ENCODE assay signal across 26 cellular contexts in the genomic region with DNA sequence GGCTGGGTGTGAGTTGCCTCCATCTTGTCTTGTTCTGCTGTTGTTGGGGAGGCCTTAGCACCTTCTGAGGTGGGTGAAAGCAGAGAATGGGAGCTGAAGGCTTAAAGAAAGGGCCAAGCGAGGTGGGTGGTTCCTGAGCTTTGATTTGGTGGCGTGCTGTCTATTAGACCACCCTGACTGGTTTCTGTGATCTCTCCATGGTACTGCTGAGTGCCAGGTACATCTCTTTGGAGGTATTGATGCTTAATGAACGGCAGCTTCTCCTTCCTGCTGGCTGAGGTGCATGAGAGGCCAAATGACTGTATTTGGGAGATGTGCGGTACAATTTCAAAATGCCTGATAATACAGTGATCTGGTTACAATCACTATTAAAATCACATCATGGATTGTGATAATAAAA. TPM values are rescaled to one million over a fixed set of nuclear protein-coding genes. Genes with fewer than 3 reads are reported as not detected.
"Had no signal": no experiment of that assay in that cellular context is flagged by ENCODE, and none has a peak within 500 bp of the region (broad histone marks: within the 10 kb centered on the region; RNA-seq: fewer than 3 reads in every experiment).

No MANE protein-coding gene starts in this region.

- ATAC-seq: activated CD4-positive, CD25-positive, alpha-beta regulatory T cell treated with anti-CD3 and anti-CD28 coated beads, Interleukin-2, amount 50 U/mL, for 24 hours; activated CD8-positive, alpha-beta T cell treated with anti-CD3 and anti-CD28 coated beads for 36 hours; activated T-cell treated with anti-CD3 and anti-CD28 coated beads, Interleukin-2, amount 50 U/mL, for 72 hours; body of pancreas; Panc1 had no signal

- H3K9me3 ChIP-seq: ascending aorta, body of pancreas, SJCRH30 had no signal

- H3K36me3 ChIP-seq: ascending aorta, SJCRH30 had no signal

- H3K4me3 Mint-ChIP-seq: activated CD8-positive, alpha-beta T cell treated with anti-CD3 and anti-CD28 coated beads for 36 hours; activated T-cell treated with anti-CD3 and anti-CD28 coated beads, Interleukin-2, amount 50 U/mL, for 72 hours; central memory CD8-positive, alpha-beta T cell; T-helper 1 cell treated with Interleukin-12 subunit alpha and Interleukin-12 subunit beta and Interleukin-4 antibody, amounts not matched to agents 30 μg/mL and 1 μg/mL, for 36 hours had no signal

- DNase-seq: activated CD4-positive, alpha-beta T cell treated with anti-CD3 and anti-CD28 coated beads for 4 hours; activated CD8-positive, alpha-beta memory T cell treated with anti-CD3 and anti-CD28 coated beads, Interleukin-2, amount 50 U/mL, for 4 hours; activated CD8-positive, alpha-beta T cell treated with anti-CD3 and anti-CD28 coated beads for 36 hours; activated gamma-delta T cell treated with Interleukin-2 at 50 U/mL for 16 hours; activated naive CD4-positive, alpha-beta T cell treated with anti-CD3 and anti-CD28 coated beads, Interleukin-2, amount 50 U/mL, for 16 hours; activated T-cell treated with anti-CD3 and anti-CD28 coated beads, Interleukin-2, amount 50 U/mL, for 72 hours; amniotic stem cell; body of pancreas; NCI-H1092; NCI-H1417; NCI-H2029; NCI-H345; NCI-H510A; NCI-H526 treated with DMSO at 0.1 percent for 48 hours; NCI-H82; Right ventricle myocardium superior; RPMI8226; SJCRH30 had no signal

- H3K4me1 Mint-ChIP-seq: central memory CD8-positive, alpha-beta T cell had no signal

- H3K9me3 Mint-ChIP-seq: activated CD8-positive, alpha-beta T cell treated with anti-CD3 and anti-CD28 coated beads for 36 hours; activated T-cell treated with anti-CD3 and anti-CD28 coated beads, Interleukin-2, amount 50 U/mL, for 72 hours; activated T-helper 2 cell treated with anti-CD3 and anti-CD28 coated beads, Interferon-gamma antibody, Interleukin-2, Interleukin-4, amounts not matched to agents 10 μg/mL and 5 μg/mL and 100 μg/mL, durations not matched to agents 14 hours and 24 hours and 36 hours; central memory CD8-positive, alpha-beta T cell; T-helper 1 cell treated with Interleukin-12 subunit alpha and Interleukin-12 subunit beta and Interleukin-4 antibody, amounts not matched to agents 30 μg/mL and 1 μg/mL, for 36 hours had no signal

- H3K4me3 ChIP-seq: ascending aorta, body of pancreas, SJCRH30 had no signal

- H3K27ac ChIP-seq: ascending aorta, body of pancreas, KMS-11, SJCRH30 had no signal

- H3K27ac Mint-ChIP-seq: activated CD8-positive, alpha-beta T cell treated with anti-CD3 and anti-CD28 coated beads for 36 hours; activated T-cell treated with anti-CD3 and anti-CD28 coated beads, Interleukin-2, amount 50 U/mL, for 72 hours; activated T-helper 2 cell treated with anti-CD3 and anti-CD28 coated beads, Interferon-gamma antibody, Interleukin-2, Interleukin-4, amounts not matched to agents 10 μg/mL and 5 μg/mL and 100 μg/mL, durations not matched to agents 14 hours and 24 hours and 36 hours; T-helper 1 cell treated with Interleukin-12 subunit alpha and Interleukin-12 subunit beta and Interleukin-4 antibody, amounts not matched to agents 30 μg/mL and 1 μg/mL, for 36 hours had no signal

RNA-seq across cellular contexts. Expression of a gene that starts 15.4 kb away (rescaled TPM):
- total RNA-seq: activated CD8-positive, alpha-beta T cell treated with anti-CD3 and anti-CD28 coated beads for 36 hours; activated T-cell treated with anti-CD3 and anti-CD28 coated beads, Interleukin-2, amount 50 U/mL, for 72 hours; activated T-helper 2 cell treated with anti-CD3 and anti-CD28 coated beads, Interferon-gamma antibody, Interleukin-2, Interleukin-4, amounts not matched to agents 10 μg/mL and 5 μg/mL and 100 μg/mL, durations not matched to agents 14 hours and 24 hours and 36 hours; OCI-LY7 had no signal
